In genomic region chr6:33747823-33748222, GRCh38 we compare ENCODE assay signal across 1 cellular context.
TF ChIP-seq lines count a peak whose summit lies in the region.

No MANE protein-coding gene starts in this region.

TF ChIP-seq in H1, 55 proteins besides CTCF, POLR2A, EP300 and RAD21:
- TF ChIP-seq CREB1 (IDR thresholded peaks at IDR 0.05): no peak
- no peak for TF ChIP-seq PHF8 (conservative IDR thresholded peaks at IDR 0.05; ENCODE audit: low read depth, low read length)
- TF ChIP-seq HDAC2 (IDR thresholded peaks at IDR 0.05; ENCODE audit: borderline replicate concordance in 1 of 2, low read depth in 2 of 2, low read length in 2 of 2): no peak
- TF ChIP-seq SRF (IDR thresholded peaks at IDR 0.05; ENCODE audit: low read depth, low read length): no peak
- TF ChIP-seq EZH2 (IDR thresholded peaks at IDR 0.05; ENCODE audit: low read depth, low read length, severe bottlenecking): no peak
- no peak for TF ChIP-seq RBBP5 (IDR thresholded peaks at IDR 0.05; ENCODE audit: borderline replicate concordance, low read depth, low read length)
- TF ChIP-seq TAF1 (IDR thresholded peaks at IDR 0.05; ENCODE audit: low read depth, low read length): no peak
- no peak for TF ChIP-seq RXRA (IDR thresholded peaks at IDR 0.05; ENCODE audit: insufficient read depth, low read depth, low read length)
- no peak for TF ChIP-seq USF2 (IDR thresholded peaks at IDR 0.05; ENCODE audit: low read length)
- TF ChIP-seq ZNF274 (IDR thresholded peaks at IDR 0.05; ENCODE audit: borderline replicate concordance, extremely low read depth, low read length): no peak
- TF ChIP-seq SP1 (IDR thresholded peaks at IDR 0.05; ENCODE audit: low read depth, low read length): no peak
- no peak for TF ChIP-seq KDM1A (IDR thresholded peaks at IDR 0.05; ENCODE audit: borderline replicate concordance, low read length)
- TF ChIP-seq E2F6 (IDR thresholded peaks at IDR 0.05): no peak
